Comparison of ENCODE assay signal across 1 cellular context in the genomic region with DNA sequence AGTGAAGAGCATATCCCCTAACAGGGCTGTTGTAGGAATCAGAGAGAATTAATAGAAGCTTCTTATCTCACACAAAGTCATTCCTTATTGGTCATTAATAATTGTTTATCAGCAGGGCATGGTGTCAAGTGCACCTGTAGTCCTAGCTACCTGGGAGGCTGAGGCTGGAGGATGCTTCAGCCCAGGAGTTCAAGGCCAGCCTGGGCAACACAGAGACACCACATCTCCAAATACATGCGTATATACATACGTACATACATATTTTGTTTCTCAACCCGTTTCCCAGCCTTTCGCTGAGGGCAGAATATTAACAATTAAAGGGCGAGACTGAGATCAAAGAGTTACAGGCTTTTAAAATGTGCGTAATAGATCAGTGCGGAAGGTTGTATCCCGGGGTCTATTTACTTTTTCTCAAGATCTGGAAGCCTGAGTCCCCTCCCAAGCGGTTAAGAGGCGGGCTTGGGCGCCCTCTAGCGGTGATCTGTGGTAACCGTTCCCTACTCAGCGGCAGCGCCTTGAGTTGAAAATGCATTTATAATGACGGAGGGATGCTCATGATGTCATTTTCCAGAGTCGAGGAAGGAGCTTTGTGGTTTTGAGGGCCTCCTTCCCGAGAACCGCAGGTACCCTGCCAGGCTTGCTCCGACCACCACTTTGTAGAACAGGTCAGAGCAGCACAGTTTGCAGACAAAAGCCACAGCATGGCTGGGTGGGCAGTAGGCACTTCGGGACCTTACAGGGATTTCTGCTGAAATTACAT.
A peak's percentile ranks its signal among the peaks of the same experiment; 100 is the strongest.
TF ChIP-seq lines count a peak whose summit lies in the region.

No MANE protein-coding gene starts in this region.

TF ChIP-seq in GM12878, 131 proteins besides CTCF, POLR2A, EP300 and RAD21 (continued from another document):
- TF ChIP-seq, protein P1, sequence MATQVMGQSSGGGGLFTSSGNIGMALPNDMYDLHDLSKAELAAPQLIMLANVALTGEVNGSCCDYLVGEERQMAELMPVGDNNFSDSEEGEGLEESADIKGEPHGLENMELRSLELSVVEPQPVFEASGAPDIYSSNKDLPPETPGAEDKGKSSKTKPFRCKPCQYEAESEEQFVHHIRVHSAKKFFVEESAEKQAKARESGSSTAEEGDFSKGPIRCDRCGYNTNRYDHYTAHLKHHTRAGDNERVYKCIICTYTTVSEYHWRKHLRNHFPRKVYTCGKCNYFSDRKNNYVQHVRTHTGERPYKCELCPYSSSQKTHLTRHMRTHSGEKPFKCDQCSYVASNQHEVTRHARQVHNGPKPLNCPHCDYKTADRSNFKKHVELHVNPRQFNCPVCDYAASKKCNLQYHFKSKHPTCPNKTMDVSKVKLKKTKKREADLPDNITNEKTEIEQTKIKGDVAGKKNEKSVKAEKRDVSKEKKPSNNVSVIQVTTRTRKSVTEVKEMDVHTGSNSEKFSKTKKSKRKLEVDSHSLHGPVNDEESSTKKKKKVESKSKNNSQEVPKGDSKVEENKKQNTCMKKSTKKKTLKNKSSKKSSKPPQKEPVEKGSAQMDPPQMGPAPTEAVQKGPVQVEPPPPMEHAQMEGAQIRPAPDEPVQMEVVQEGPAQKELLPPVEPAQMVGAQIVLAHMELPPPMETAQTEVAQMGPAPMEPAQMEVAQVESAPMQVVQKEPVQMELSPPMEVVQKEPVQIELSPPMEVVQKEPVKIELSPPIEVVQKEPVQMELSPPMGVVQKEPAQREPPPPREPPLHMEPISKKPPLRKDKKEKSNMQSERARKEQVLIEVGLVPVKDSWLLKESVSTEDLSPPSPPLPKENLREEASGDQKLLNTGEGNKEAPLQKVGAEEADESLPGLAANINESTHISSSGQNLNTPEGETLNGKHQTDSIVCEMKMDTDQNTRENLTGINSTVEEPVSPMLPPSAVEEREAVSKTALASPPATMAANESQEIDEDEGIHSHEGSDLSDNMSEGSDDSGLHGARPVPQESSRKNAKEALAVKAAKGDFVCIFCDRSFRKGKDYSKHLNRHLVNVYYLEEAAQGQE (IDR thresholded peaks at IDR 0.05; ENCODE audit: low read depth, low read length), result no peak
- TF ChIP-seq CHD2 (IDR thresholded peaks at IDR 0.05; ENCODE audit: borderline replicate concordance, low read depth, low read length) (no peak), WRNIP1 (IDR thresholded peaks at IDR 0.05; ENCODE audit: borderline replicate concordance, low read depth, low read length) (no peak), ZNF217 (IDR thresholded peaks at IDR 0.05) (no peak), RUNX3 (IDR thresholded peaks at IDR 0.05; ENCODE audit: low read length) (peak; percentile 65), IKZF2 (IDR thresholded peaks at IDR 0.05) (no peak), HDAC6 (IDR thresholded peaks at IDR 0.05; ENCODE audit: unreplicated experiment) (no peak), SUPT20H (IDR thresholded peaks at IDR 0.05; ENCODE audit: borderline replicate concordance, control insufficient read depth, low read depth, low read length) (no peak), CHD1 (IDR thresholded peaks at IDR 0.05; ENCODE audit: low read depth, low read length) (no peak), FOXK2 (IDR thresholded peaks at IDR 0.05) (no peak), LARP7 (IDR thresholded peaks at IDR 0.05) (no peak), SMC3 (IDR thresholded peaks at IDR 0.05; ENCODE audit: borderline replicate concordance, low read length) (peak; percentile 44; the same call in 1 of the 2 replicates)
- TF ChIP-seq, protein P2, sequence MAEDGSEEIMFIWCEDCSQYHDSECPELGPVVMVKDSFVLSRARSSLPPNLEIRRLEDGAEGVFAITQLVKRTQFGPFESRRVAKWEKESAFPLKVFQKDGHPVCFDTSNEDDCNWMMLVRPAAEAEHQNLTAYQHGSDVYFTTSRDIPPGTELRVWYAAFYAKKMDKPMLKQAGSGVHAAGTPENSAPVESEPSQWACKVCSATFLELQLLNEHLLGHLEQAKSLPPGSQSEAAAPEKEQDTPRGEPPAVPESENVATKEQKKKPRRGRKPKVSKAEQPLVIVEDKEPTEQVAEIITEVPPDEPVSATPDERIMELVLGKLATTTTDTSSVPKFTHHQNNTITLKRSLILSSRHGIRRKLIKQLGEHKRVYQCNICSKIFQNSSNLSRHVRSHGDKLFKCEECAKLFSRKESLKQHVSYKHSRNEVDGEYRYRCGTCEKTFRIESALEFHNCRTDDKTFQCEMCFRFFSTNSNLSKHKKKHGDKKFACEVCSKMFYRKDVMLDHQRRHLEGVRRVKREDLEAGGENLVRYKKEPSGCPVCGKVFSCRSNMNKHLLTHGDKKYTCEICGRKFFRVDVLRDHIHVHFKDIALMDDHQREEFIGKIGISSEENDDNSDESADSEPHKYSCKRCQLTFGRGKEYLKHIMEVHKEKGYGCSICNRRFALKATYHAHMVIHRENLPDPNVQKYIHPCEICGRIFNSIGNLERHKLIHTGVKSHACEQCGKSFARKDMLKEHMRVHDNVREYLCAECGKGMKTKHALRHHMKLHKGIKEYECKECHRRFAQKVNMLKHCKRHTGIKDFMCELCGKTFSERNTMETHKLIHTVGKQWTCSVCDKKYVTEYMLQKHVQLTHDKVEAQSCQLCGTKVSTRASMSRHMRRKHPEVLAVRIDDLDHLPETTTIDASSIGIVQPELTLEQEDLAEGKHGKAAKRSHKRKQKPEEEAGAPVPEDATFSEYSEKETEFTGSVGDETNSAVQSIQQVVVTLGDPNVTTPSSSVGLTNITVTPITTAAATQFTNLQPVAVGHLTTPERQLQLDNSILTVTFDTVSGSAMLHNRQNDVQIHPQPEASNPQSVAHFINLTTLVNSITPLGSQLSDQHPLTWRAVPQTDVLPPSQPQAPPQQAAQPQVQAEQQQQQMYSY (CRISPR knock-in tag; IDR thresholded peaks at IDR 0.05), result no peak
- TF ChIP-seq, protein P3, sequence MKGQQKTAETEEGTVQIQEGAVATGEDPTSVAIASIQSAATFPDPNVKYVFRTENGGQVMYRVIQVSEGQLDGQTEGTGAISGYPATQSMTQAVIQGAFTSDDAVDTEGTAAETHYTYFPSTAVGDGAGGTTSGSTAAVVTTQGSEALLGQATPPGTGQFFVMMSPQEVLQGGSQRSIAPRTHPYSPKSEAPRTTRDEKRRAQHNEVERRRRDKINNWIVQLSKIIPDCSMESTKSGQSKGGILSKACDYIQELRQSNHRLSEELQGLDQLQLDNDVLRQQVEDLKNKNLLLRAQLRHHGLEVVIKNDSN (IDR thresholded peaks at IDR 0.05; ENCODE audit: borderline replicate concordance, extremely low read length, insufficient read depth, low read depth, low read length), result no peak
